ENCODE assay signal across 9 cellular contexts in genomic region chr7:104276730-104277129, GRCh38. TPM values are rescaled to one million over a fixed set of nuclear protein-coding genes. Genes with fewer than 3 reads are reported as not detected.
"Had no signal": no experiment of that assay in that cellular context is flagged by ENCODE, and none has a peak within 500 bp of the region (broad histone marks: within the 10 kb centered on the region; RNA-seq: fewer than 3 reads in every experiment).

No MANE protein-coding gene starts in this region.

RNA-seq across cellular contexts. Expression of gene LHFPL3, which starts 51.7 kb away (rescaled TPM):
- total RNA-seq: OCI-LY7, PC-3, PC-9, Peyer's patch, Right ventricle myocardium inferior, Right ventricle myocardium superior, RPMI7951, SJSA1 had no signal
- polyA plus RNA-seq: SK-N-SH had no signal
